In the genomic region with DNA sequence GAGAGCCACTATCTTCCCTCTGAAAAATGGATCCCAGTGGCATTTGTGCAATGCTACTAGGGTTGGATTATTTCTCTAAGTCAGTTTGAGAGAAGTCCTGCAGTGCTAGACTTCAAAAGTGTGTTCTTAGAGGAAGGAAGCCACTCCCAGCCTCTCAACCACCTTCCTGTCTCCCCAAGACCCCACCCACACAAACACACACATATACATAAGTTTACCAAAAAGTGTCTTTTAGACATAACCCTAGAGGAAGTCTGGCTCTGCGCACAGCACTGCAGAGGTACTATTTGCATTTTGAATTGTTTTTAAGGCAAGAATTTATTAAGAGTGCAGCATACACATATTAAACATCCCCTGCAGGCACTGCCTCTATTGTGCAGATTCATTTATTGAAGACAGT, we compare ENCODE assay signal across 17 cellular contexts.
A peak's percentile ranks its signal among the peaks of the same experiment; 100 is the strongest.
DNase-seq lines count a peak whose midpoint lies in the region; ATAC-seq lines count a peak whose summit lies in the region.
"Had no signal": no experiment of that assay in that cellular context is flagged by ENCODE, and none has a peak within 500 bp of the region (broad histone marks: within the 10 kb centered on the region; RNA-seq: fewer than 3 reads in every experiment).

No MANE protein-coding gene starts in this region.

- peaks cover 36 to 62% of the 10 kb centered on the region in 2 donors for H3K4me1 ChIP-seq in naive thymus-derived CD4-positive, alpha-beta T cell (ENCODE audit: control insufficient read depth in 2 of 2, insufficient read depth in 2 of 2, low read length in 2 of 2)
- no peaks in the 10 kb centered on the region for H3K4me1 ChIP-seq in right cardiac atrium (ENCODE audit: control insufficient read depth, insufficient read depth, low read length)
- H3K4me1 ChIP-seq: body of pancreas, gastrocnemius medialis had no signal

- CTCF ChIA-PET in activated naive CD4-positive, alpha-beta T cell treated with anti-CD3 and anti-CD28 coated beads for 36 hours (lab: Charles Lee): interaction anchor here (1.0 kb wide), 1 partner anchor 35 kb away, joined by 3 read pairs; no protein-coding TSS in a partner anchor
- CTCF ChIA-PET in activated CD8-positive, alpha-beta T cell treated with anti-CD3 and anti-CD28 coated beads, Interleukin-2, amount 10 ng/mL, durations not matched to agents 7 days and 5 days (lab: Charles Lee): interaction anchor here (2.6 kb wide), 1 partner anchor 35 kb away, joined by 10 read pairs; no protein-coding TSS in a partner anchor
- CTCF ChIA-PET in naive thymus-derived CD4-positive, alpha-beta T cell (lab: Charles Lee): interaction anchor here (1.0 to 4.3 kb wide), 2 partner anchors 34 to 379 kb away, joined by 3 to 28 read pairs; no protein-coding TSS in a partner anchor

- H3K4me3 Mint-ChIP-seq in activated naive CD4-positive, alpha-beta T cell treated with anti-CD3 and anti-CD28 coated beads for 36 hours: no peak overlapping the region
- H3K4me3 Mint-ChIP-seq in activated CD8-positive, alpha-beta T cell treated with anti-CD3 and anti-CD28 coated beads, Interleukin-2, amount 10 ng/mL, durations not matched to agents 7 days and 5 days: peak overlapping the region; percentile 40
- peak overlapping the region; percentile 50 to 83 (median 76) for H3K4me3 Mint-ChIP-seq in naive thymus-derived CD4-positive, alpha-beta T cell
- H3K4me3 Mint-ChIP-seq: dendritic cell treated with granulocyte-macrophage colony-stimulating factor and Interleukin-4, amounts not matched to agents 40 ng/mL and 50 ng/mL, for 4 days; mesothelial cell of epicardium had no signal

- intact Hi-C loops in activated naive CD4-positive, alpha-beta T cell treated with anti-CD3 and anti-CD28 coated beads for 36 hours (cut with micrococcal nuclease): no loop called here
- intact Hi-C loops in naive thymus-derived CD4-positive, alpha-beta T cell (cut with micrococcal nuclease): loop anchor here in 1 of 2 donors (1.0 to 10.0 kb wide), 7 partner anchors 14 to 678 kb away; partner anchors contain the start of gene DUSP10
- intact Hi-C loops in right cardiac atrium (cut with DNase I): no loop called here

- H3K27ac Mint-ChIP-seq in activated naive CD4-positive, alpha-beta T cell treated with anti-CD3 and anti-CD28 coated beads for 36 hours: peak overlapping the region; percentile 33
- peak overlapping the region in 1 of 2 donors; percentile 22 for H3K27ac Mint-ChIP-seq in activated naive CD4-positive, alpha-beta T cell treated with anti-CD3 and anti-CD28 coated beads, Interleukin-2, amount 50 U/mL, for 72 hours
- H3K27ac Mint-ChIP-seq in activated CD8-positive, alpha-beta T cell treated with anti-CD3 and anti-CD28 coated beads, Interleukin-2, amount 10 ng/mL, durations not matched to agents 7 days and 5 days: peak overlapping the region; percentile 74
- H3K27ac Mint-ChIP-seq in naive thymus-derived CD4-positive, alpha-beta T cell: peak overlapping the region; percentile 85 to 99 (median 95)
- H3K27ac Mint-ChIP-seq: activated T-cell treated with anti-CD3 and anti-CD28 coated beads, Interleukin-2, amount 50 U/mL, for 72 hours; dendritic cell treated with granulocyte-macrophage colony-stimulating factor and Interleukin-4, amounts not matched to agents 40 ng/mL and 50 ng/mL, for 4 days; mesothelial cell of epicardium had no signal

- no peaks in the 10 kb centered on the region for H3K36me3 ChIP-seq in naive thymus-derived CD4-positive, alpha-beta T cell (ENCODE audit: control insufficient read depth in 2 of 3, insufficient read depth in 3 of 3, low read length in 3 of 3)
- H3K36me3 ChIP-seq: gastrocnemius medialis, neutrophil had no signal

- H3K27me3 ChIP-seq in naive thymus-derived CD4-positive, alpha-beta T cell (ENCODE audit: control insufficient read depth in 2 of 2, insufficient read depth in 2 of 2, low read length in 2 of 2): no peaks in the 10 kb centered on the region
- H3K27me3 ChIP-seq in right cardiac atrium (ENCODE audit: control insufficient read depth, insufficient read depth): no peaks in the 10 kb centered on the region
- H3K27me3 ChIP-seq: body of pancreas, gastrocnemius medialis, neutrophil had no signal

- peaks cover 4% of the 10 kb centered on the region for H3K9me3 Mint-ChIP-seq in activated naive CD4-positive, alpha-beta T cell treated with anti-CD3 and anti-CD28 coated beads for 36 hours
- peaks cover 12 to 17% of the 10 kb centered on the region in 2 donors for H3K9me3 Mint-ChIP-seq in activated naive CD4-positive, alpha-beta T cell treated with anti-CD3 and anti-CD28 coated beads, Interleukin-2, amount 50 U/mL, for 72 hours
- peaks cover 14% of the 10 kb centered on the region for H3K9me3 Mint-ChIP-seq in activated CD8-positive, alpha-beta T cell treated with anti-CD3 and anti-CD28 coated beads, Interleukin-2, amount 10 ng/mL, durations not matched to agents 7 days and 5 days (ENCODE audit: insufficient read depth)
- H3K9me3 Mint-ChIP-seq in naive thymus-derived CD4-positive, alpha-beta T cell: peaks cover 10 to 68% (median 37%) of the 10 kb centered on the region in 11 donors
- H3K9me3 Mint-ChIP-seq: mesothelial cell of epicardium had no signal

- peaks cover 66% of the 10 kb centered on the region for H3K4me1 Mint-ChIP-seq in activated naive CD4-positive, alpha-beta T cell treated with anti-CD3 and anti-CD28 coated beads for 36 hours (ENCODE audit: low read depth)
- peaks cover 36% of the 10 kb centered on the region for H3K4me1 Mint-ChIP-seq in activated CD8-positive, alpha-beta T cell treated with anti-CD3 and anti-CD28 coated beads, Interleukin-2, amount 10 ng/mL, durations not matched to agents 7 days and 5 days (ENCODE audit: low read depth)
- H3K4me1 Mint-ChIP-seq in naive thymus-derived CD4-positive, alpha-beta T cell: peaks cover 35 to 92% (median 80%) of the 10 kb centered on the region in 7 donors
- H3K4me1 Mint-ChIP-seq: mesothelial cell of epicardium had no signal

- DNase-seq in activated naive CD4-positive, alpha-beta T cell treated with anti-CD3 and anti-CD28 coated beads for 36 hours: peak; percentile 27
- no peak for DNase-seq in activated naive CD4-positive, alpha-beta T cell treated with anti-CD3 and anti-CD28 coated beads, Interleukin-2, amount 50 U/mL, for 72 hours (ENCODE audit: low spot score in 2 of 2)
- peak; percentile 63 for DNase-seq in Jurkat, Clone E6-1 (ENCODE audit: low read depth, low spot score)
- DNase-seq in activated CD8-positive, alpha-beta T cell treated with anti-CD3 and anti-CD28 coated beads, Interleukin-2, amount 10 ng/mL, durations not matched to agents 7 days and 5 days: peak; percentile 60
- peak in 7 of 9 donors; percentile 62 to 84 (median 79) for DNase-seq in naive thymus-derived CD4-positive, alpha-beta T cell
- DNase-seq in NCI-H1105 treated with DMSO at 0.1 percent for 48 hours (lab: John Stamatoyannopoulos, UW): no peak
- no peak for DNase-seq in right cardiac atrium
- DNase-seq: activated T-cell treated with anti-CD3 and anti-CD28 coated beads, Interleukin-2, amount 50 U/mL, for 72 hours; body of pancreas; gastrocnemius medialis; left cardiac atrium; NCI-H1694; NCI-H345 had no signal

- H3K4me3 ChIP-seq in Jurkat, Clone E6-1 (ENCODE audit: low read length): no peak overlapping the region
- H3K4me3 ChIP-seq in naive thymus-derived CD4-positive, alpha-beta T cell (ENCODE audit: low read length): peak overlapping the region; percentile 44
- H3K4me3 ChIP-seq in right cardiac atrium (ENCODE audit: low read length): no peak overlapping the region
- H3K4me3 ChIP-seq: body of pancreas, gastrocnemius medialis had no signal

- H3K9me3 ChIP-seq in naive thymus-derived CD4-positive, alpha-beta T cell (ENCODE audit: control insufficient read depth in 2 of 3, low read length in 3 of 3): peaks cover 0 to 7% (median 3%) of the 10 kb centered on the region in 3 experiments
- no peaks in the 10 kb centered on the region for H3K9me3 ChIP-seq in right cardiac atrium (ENCODE audit: control insufficient read depth, low read length)
- H3K9me3 ChIP-seq: body of pancreas, gastrocnemius medialis, neutrophil had no signal

- WGBS in right cardiac atrium: 76% methylated on average over 1 of the region's 1 CpG

- no peaks in the 10 kb centered on the region for H3K27me3 Mint-ChIP-seq in activated naive CD4-positive, alpha-beta T cell treated with anti-CD3 and anti-CD28 coated beads for 36 hours (ENCODE audit: low read depth)
- no peaks in the 10 kb centered on the region for H3K27me3 Mint-ChIP-seq in activated CD8-positive, alpha-beta T cell treated with anti-CD3 and anti-CD28 coated beads, Interleukin-2, amount 10 ng/mL, durations not matched to agents 7 days and 5 days (ENCODE audit: low read depth)
- H3K27me3 Mint-ChIP-seq in naive thymus-derived CD4-positive, alpha-beta T cell: no peaks in the 10 kb centered on the region
- H3K27me3 Mint-ChIP-seq: dendritic cell treated with granulocyte-macrophage colony-stimulating factor and Interleukin-4, amounts not matched to agents 40 ng/mL and 50 ng/mL, for 4 days had no signal

- H3K27ac ChIP-seq in naive thymus-derived CD4-positive, alpha-beta T cell (ENCODE audit: low read depth, low read length): peak overlapping the region; percentile 50
- no peak overlapping the region for H3K27ac ChIP-seq in right cardiac atrium (ENCODE audit: low read length)
- H3K27ac ChIP-seq: body of pancreas, gastrocnemius medialis, neutrophil had no signal

- POLR2A ChIA-PET in activated CD8-positive, alpha-beta T cell treated with anti-CD3 and anti-CD28 coated beads, Interleukin-2, amount 10 ng/mL, durations not matched to agents 7 days and 5 days (lab: Charles Lee): no interaction called here
- POLR2A ChIA-PET in naive thymus-derived CD4-positive, alpha-beta T cell (lab: Charles Lee): interaction anchor here (0.7 to 3.8 kb wide), 6 partner anchors 10 to 214 kb away, joined by 3 to 20 read pairs (median 3); no protein-coding TSS in a partner anchor

- ATAC-seq in activated naive CD4-positive, alpha-beta T cell treated with anti-CD3 and anti-CD28 coated beads, Interleukin-2, amount 50 U/mL, for 72 hours: no peak
- ATAC-seq in activated CD8-positive, alpha-beta T cell treated with anti-CD3 and anti-CD28 coated beads, Interleukin-2, amount 10 ng/mL, durations not matched to agents 7 days and 5 days: peak; percentile 88
- peak; percentile 93 for ATAC-seq in naive thymus-derived CD4-positive, alpha-beta T cell
- ATAC-seq in right cardiac atrium: no peak
- no peak for ATAC-seq in GM21786 (IDR thresholded peaks at IDR 0.05; ENCODE audit: unreplicated experiment)
- ATAC-seq: body of pancreas, gastrocnemius medialis had no signal

- peaks cover 4% of the 10 kb centered on the region for H3K36me3 Mint-ChIP-seq in activated naive CD4-positive, alpha-beta T cell treated with anti-CD3 and anti-CD28 coated beads for 36 hours (ENCODE audit: low read depth)
- H3K36me3 Mint-ChIP-seq in activated naive CD4-positive, alpha-beta T cell treated with anti-CD3 and anti-CD28 coated beads, Interleukin-2, amount 50 U/mL, for 72 hours: peaks cover 22 to 28% of the 10 kb centered on the region in 2 donors
- H3K36me3 Mint-ChIP-seq in activated CD8-positive, alpha-beta T cell treated with anti-CD3 and anti-CD28 coated beads, Interleukin-2, amount 10 ng/mL, durations not matched to agents 7 days and 5 days (ENCODE audit: low read depth): peaks cover 6% of the 10 kb centered on the region
- peaks cover 12 to 45% (median 26%) of the 10 kb centered on the region in 5 donors for H3K36me3 Mint-ChIP-seq in naive thymus-derived CD4-positive, alpha-beta T cell
- H3K36me3 Mint-ChIP-seq: mesothelial cell of epicardium had no signal

Comparison
In these comparisons a context has a peak if more than half of its experiments do, and no peak if none do; other contexts are left out.
1. DNase-seq: peak in activated naive CD4-positive, alpha-beta T cell treated with anti-CD3 and anti-CD28 coated beads for 36 hours (single experiment), Jurkat, Clone E6-1 (single experiment), activated CD8-positive, alpha-beta T cell treated with anti-CD3 and anti-CD28 coated beads, Interleukin-2, amount 10 ng/mL, durations not matched to agents 7 days and 5 days (single experiment) and naive thymus-derived CD4-positive, alpha-beta T cell (7 of 9); none in activated naive CD4-positive, alpha-beta T cell treated with anti-CD3 and anti-CD28 coated beads, Interleukin-2, amount 50 U/mL, for 72 hours (0 of 2), NCI-H1105 treated with DMSO at 0.1 percent for 48 hours (single experiment) and right cardiac atrium (0 of 3).
2. ATAC-seq: peak in activated CD8-positive, alpha-beta T cell treated with anti-CD3 and anti-CD28 coated beads, Interleukin-2, amount 10 ng/mL, durations not matched to agents 7 days and 5 days (single experiment) and naive thymus-derived CD4-positive, alpha-beta T cell (single experiment); none in activated naive CD4-positive, alpha-beta T cell treated with anti-CD3 and anti-CD28 coated beads, Interleukin-2, amount 50 U/mL, for 72 hours (0 of 2), right cardiac atrium (0 of 2) and GM21786 (single experiment).